ENCODE assay signal across 9 cellular contexts in the genomic region with DNA sequence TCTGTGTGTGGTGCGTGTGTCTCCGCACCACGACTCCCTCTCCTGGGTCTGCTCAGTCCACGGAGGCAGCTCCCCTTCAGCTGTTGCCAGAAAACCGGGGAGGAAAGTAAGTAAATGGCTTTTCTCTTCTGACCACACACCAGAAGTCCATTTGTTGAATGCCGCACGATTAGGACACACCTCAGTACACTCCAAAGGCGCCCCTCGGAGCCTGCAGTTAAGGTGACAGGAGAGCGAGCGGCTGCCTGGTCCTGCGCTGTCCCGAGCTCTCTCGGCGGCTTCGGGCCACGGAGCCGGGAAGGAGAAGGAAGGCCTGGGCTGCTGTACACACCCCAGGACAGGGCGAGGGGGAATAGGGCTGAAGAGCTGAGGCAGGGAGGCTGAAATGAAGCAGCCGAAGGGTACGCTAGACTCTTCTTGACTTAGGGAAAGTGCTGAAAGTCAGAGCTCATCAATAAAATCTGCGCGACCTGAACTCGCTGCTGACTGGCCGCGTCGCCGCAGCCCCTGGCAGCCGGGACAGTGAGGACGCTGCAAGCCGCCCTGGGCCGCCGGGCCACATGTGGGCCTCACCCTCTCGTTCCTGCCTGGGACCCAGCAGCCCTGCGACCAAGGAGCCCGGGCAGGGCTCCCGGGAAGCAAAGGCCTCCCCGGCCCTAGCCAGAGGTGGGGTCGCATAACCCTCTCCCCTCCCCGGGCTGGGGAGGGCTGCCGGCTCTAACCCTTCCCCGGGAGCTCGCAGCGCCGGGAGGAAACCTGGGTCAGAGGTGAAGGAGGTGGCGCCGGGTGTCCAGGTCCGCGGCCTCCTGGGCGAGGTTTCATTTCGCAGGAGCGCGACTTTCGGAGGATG. TPM values are rescaled to one million over a fixed set of nuclear protein-coding genes. Genes with fewer than 3 reads are reported as not detected.
DNase-seq lines count a peak whose midpoint lies in the region; ATAC-seq and TF ChIP-seq lines count a peak whose summit lies in the region.
"Had no signal": no experiment of that assay in that cellular context is flagged by ENCODE, and none has a peak within 500 bp of the region (broad histone marks: within the 10 kb centered on the region; RNA-seq: fewer than 3 reads in every experiment).

No MANE protein-coding gene starts in this region.

- peaks cover 44% of the 10 kb centered on the region for H3K4me1 Mint-ChIP-seq in central memory CD8-positive, alpha-beta T cell
- H3K4me1 Mint-ChIP-seq in activated T-helper 1 cell treated with anti-CD3 and anti-CD28 coated beads, Interleukin-12 subunit alpha, Interleukin-12 subunit beta, Interleukin-2, Interleukin-4 antibody, amounts not matched to agents 30 ng/mL and 10 ng/mL and 1 ng/mL, durations not matched to agents 14 hours and 24 hours and 36 hours (ENCODE audit: low read depth) = peaks cover 37% of the 10 kb centered on the region

- peak overlapping the region; percentile 52; the same call in 1 of the 2 replicates for H3K4me2 ChIP-seq in IMR-90 (ENCODE audit: low read depth, low read length)

- H4K20me1 ChIP-seq in IMR-90 (ENCODE audit: insufficient read depth, low read length) = peaks cover 15% of the 10 kb centered on the region

- no peak for TF ChIP-seq POLR2A in IMR-90 (IDR thresholded peaks at IDR 0.05; ENCODE audit: low read depth, low read length)

- no peak overlapping the region for H2BK15ac ChIP-seq in IMR-90 (ENCODE audit: low read depth, low read length)

- no peak overlapping the region for H2AK5ac ChIP-seq in IMR-90 (ENCODE audit: low read depth, low read length)

- H3K27ac Mint-ChIP-seq in central memory CD8-positive, alpha-beta T cell (ENCODE audit: low read depth) = no peak overlapping the region
- no peak overlapping the region for H3K27ac Mint-ChIP-seq in activated T-helper 1 cell treated with anti-CD3 and anti-CD28 coated beads, Interleukin-12 subunit alpha, Interleukin-12 subunit beta, Interleukin-2, Interleukin-4 antibody, amounts not matched to agents 30 ng/mL and 10 ng/mL and 1 ng/mL, durations not matched to agents 14 hours and 24 hours and 36 hours

- no peak overlapping the region for H4K8ac ChIP-seq in IMR-90 (ENCODE audit: low read depth in 2 of 2, low read length in 2 of 2)

- H3K23ac ChIP-seq in IMR-90 (ENCODE audit: low read depth, low read length) = no peak overlapping the region

- WGBS in IMR-90 (ENCODE audit: extremely low coverage in 2 of 2, insufficient read length in 1 of 2), 2 experiments = 16% methylated on average over 6 of the region's 54 CpGs; no CpG with 5 or more reads in 1 of the 2 experiments

- H2BK20ac ChIP-seq in IMR-90 (ENCODE audit: low read depth, low read length) = no peak overlapping the region

- H3K36me3 ChIP-seq in BE2C = no peaks in the 10 kb centered on the region
- H3K36me3 ChIP-seq in IMR-90 (ENCODE audit: control insufficient read depth, insufficient read depth, low read length) = no peaks in the 10 kb centered on the region
- no peaks in the 10 kb centered on the region for H3K36me3 ChIP-seq in mucosa of descending colon (ENCODE audit: low read depth)

- ATAC-seq in IMR-90 (ENCODE audit: low read depth) (no peak), mucosa of descending colon (peak; percentile 16), GM18858 (IDR thresholded peaks at IDR 0.05; ENCODE audit: unreplicated experiment) (no peak)
- no peak for ATAC-seq in central memory CD8-positive, alpha-beta T cell (replicated peaks; ENCODE audit: extremely low read depth, poor library complexity, severe bottlenecking)
- ATAC-seq: HCT116 had no signal

- peaks cover 9% of the 10 kb centered on the region for H3K36me3 Mint-ChIP-seq in central memory CD8-positive, alpha-beta T cell (ENCODE audit: insufficient read depth)
- peaks cover 9% of the 10 kb centered on the region for H3K36me3 Mint-ChIP-seq in activated T-helper 1 cell treated with anti-CD3 and anti-CD28 coated beads, Interleukin-12 subunit alpha, Interleukin-12 subunit beta, Interleukin-2, Interleukin-4 antibody, amounts not matched to agents 30 ng/mL and 10 ng/mL and 1 ng/mL, durations not matched to agents 14 hours and 24 hours and 36 hours (ENCODE audit: low read depth)

- no peak overlapping the region for H2BK120ac ChIP-seq in IMR-90 (ENCODE audit: low read depth, low read length)

- DNase-seq in BE2C (no peak), IMR-90 (no peak), mucosa of descending colon (no peak), NCI-H2029 treated with DMSO at 0.1 percent for 48 hours (lab: John Stamatoyannopoulos, UW) (no peak), NCI-H1436 treated with DMSO at 0.1 percent for 48 hours (lab: John Stamatoyannopoulos, UW) (no peak)
- DNase-seq in central memory CD8-positive, alpha-beta T cell (ENCODE audit: low spot score in 2 of 2) = no peak
- DNase-seq in activated T-helper 1 cell treated with anti-CD3 and anti-CD28 coated beads, Interleukin-12 subunit alpha, Interleukin-12 subunit beta, Interleukin-2, Interleukin-4 antibody, amounts not matched to agents 30 ng/mL and 10 ng/mL and 1 ng/mL, durations not matched to agents 14 hours and 24 hours and 36 hours (ENCODE audit: low spot score) = no peak

- no peaks in the 10 kb centered on the region for H3K9me1 ChIP-seq in IMR-90 (ENCODE audit: insufficient read depth, low read length)

- H3K4me3 ChIP-seq in BE2C (ENCODE audit: low read depth, low read length) (peak overlapping the region; percentile 34), IMR-90 (ENCODE audit: insufficient read depth, low read depth, low read length) (0 out of 2 replicates have a peak overlapping the region, but pooled peaks have one; percentile 7), mucosa of descending colon (no peak overlapping the region)

- H4K5ac ChIP-seq in IMR-90 (ENCODE audit: low read depth, low read length) = no peak overlapping the region

- no peak overlapping the region for H3K56ac ChIP-seq in IMR-90 (ENCODE audit: extremely low read depth, insufficient read depth, low read length)

- H3K27ac ChIP-seq in IMR-90 (ENCODE audit: insufficient read depth, low read length) = no peak overlapping the region

- H3K4me3 Mint-ChIP-seq in central memory CD8-positive, alpha-beta T cell = peak overlapping the region; percentile 73
- no peak overlapping the region for H3K4me3 Mint-ChIP-seq in activated T-helper 1 cell treated with anti-CD3 and anti-CD28 coated beads, Interleukin-12 subunit alpha, Interleukin-12 subunit beta, Interleukin-2, Interleukin-4 antibody, amounts not matched to agents 30 ng/mL and 10 ng/mL and 1 ng/mL, durations not matched to agents 14 hours and 24 hours and 36 hours

- in situ Hi-C loops in IMR-90 (cut with MboI; ENCODE audit: low sequenced_read_pairs) = no loop called here

- H2AFZ ChIP-seq in IMR-90 (replicated peaks; ENCODE audit: low read length, poor library complexity) = peak overlapping the region; percentile 43

- POLR2A ChIA-PET in IMR-90 (lab: Charles Lee; ENCODE audit: unreplicated experiment) = no interaction called here

- H3K79me1 ChIP-seq in IMR-90 (ENCODE audit: low read depth in 1 of 2, low read length in 2 of 2) = no peaks in the 10 kb centered on the region

- H3K18ac ChIP-seq in IMR-90 (ENCODE audit: low read depth, low read length) = no peak overlapping the region

- H3K9me3 ChIP-seq in BE2C (no peaks in the 10 kb centered on the region), IMR-90 (ENCODE audit: control insufficient read depth, insufficient read depth, low read length) (peaks cover 4% of the 10 kb centered on the region; the same call in 1 of the 2 replicates), mucosa of descending colon (no peaks in the 10 kb centered on the region)

- H3K9ac ChIP-seq in IMR-90 (ENCODE audit: low read depth, low read length) = no peak overlapping the region

- peaks cover 78% of the 10 kb centered on the region for H3K27me3 Mint-ChIP-seq in central memory CD8-positive, alpha-beta T cell
- peaks cover 76% of the 10 kb centered on the region for H3K27me3 Mint-ChIP-seq in activated T-helper 1 cell treated with anti-CD3 and anti-CD28 coated beads, Interleukin-12 subunit alpha, Interleukin-12 subunit beta, Interleukin-2, Interleukin-4 antibody, amounts not matched to agents 30 ng/mL and 10 ng/mL and 1 ng/mL, durations not matched to agents 14 hours and 24 hours and 36 hours (ENCODE audit: insufficient read depth)

- no peaks in the 10 kb centered on the region for H3K9me3 Mint-ChIP-seq in central memory CD8-positive, alpha-beta T cell
- no peaks in the 10 kb centered on the region for H3K9me3 Mint-ChIP-seq in activated T-helper 1 cell treated with anti-CD3 and anti-CD28 coated beads, Interleukin-12 subunit alpha, Interleukin-12 subunit beta, Interleukin-2, Interleukin-4 antibody, amounts not matched to agents 30 ng/mL and 10 ng/mL and 1 ng/mL, durations not matched to agents 14 hours and 24 hours and 36 hours

- no peak overlapping the region for H3K4ac ChIP-seq in IMR-90 (ENCODE audit: low read depth, low read length)

- no peak for TF ChIP-seq RAD21 in IMR-90 (IDR thresholded peaks at IDR 0.05; ENCODE audit: low read length)

- BruUV-seq in IMR-90 (replicated peaks; lab: Mats Ljungman, UMichigan) = no TSS peak

- no peak overlapping the region for H2BK5ac ChIP-seq in IMR-90 (ENCODE audit: low read depth, low read length, poor library complexity, severe bottlenecking)

- H3K27me3 ChIP-seq in BE2C = peaks cover 98% of the 10 kb centered on the region
- H3K27me3 ChIP-seq in IMR-90 (ENCODE audit: control insufficient read depth, insufficient read depth, low read length) = peaks cover 99% of the 10 kb centered on the region

- no peak overlapping the region for H4K91ac ChIP-seq in IMR-90 (ENCODE audit: insufficient read depth, low read depth, low read length)

- CTCF ChIA-PET in IMR-90 (lab: Yijun Ruan, JAX) = interaction anchor here (0.7 kb wide), 1 partner anchor 415 kb away, joined by 4 read pairs; no protein-coding TSS in a partner anchor

- H3K4me1 ChIP-seq in BE2C (no peaks in the 10 kb centered on the region), IMR-90 (ENCODE audit: control insufficient read depth, insufficient read depth, low read length) (no peaks in the 10 kb centered on the region; the same call in 1 of the 2 replicates), mucosa of descending colon (ENCODE audit: low read depth) (peaks cover 59% of the 10 kb centered on the region)

- dilution Hi-C loops in IMR-90 (cut with HindIII; ENCODE audit: low sequenced_read_pairs, unreplicated experiment) = no loop called here

- TF ChIP-seq CTCF in BE2C (IDR thresholded peaks at IDR 0.05; ENCODE audit: low read depth, low read length) (no peak), IMR-90 (conservative IDR thresholded peaks at IDR 0.05; ENCODE audit: low read depth, low read length) (no peak), mucosa of descending colon (IDR thresholded peaks at IDR 0.05) (no peak)

- intact Hi-C loops in IMR-90 (cut with micrococcal nuclease) = no loop called here
- intact Hi-C loops in mucosa of descending colon (cut with DNase I, micrococcal nuclease) = no loop called here
- intact Hi-C loops in activated T-helper 1 cell treated with anti-CD3 and anti-CD28 coated beads, Interleukin-12 subunit alpha, Interleukin-12 subunit beta, Interleukin-2, Interleukin-4 antibody, amounts not matched to agents 30 ng/mL and 10 ng/mL and 1 ng/mL, durations not matched to agents 14 hours and 24 hours and 36 hours (cut with micrococcal nuclease) = loop anchor here (1.0 to 2.0 kb wide), 2 partner anchors 12 to 624 kb away; no protein-coding TSS in a partner anchor

- no peak overlapping the region for H3K14ac ChIP-seq in IMR-90 (replicated peaks; ENCODE audit: low read depth, low read length)

- H2AK9ac ChIP-seq in IMR-90 (replicated peaks; ENCODE audit: low read depth, low read length, poor library complexity) = no peak overlapping the region

RNA-seq across cellular contexts. Expression of a gene that starts 1.5 kb away (rescaled TPM):
- not detected for polyA plus RNA-seq in BE2C (2012; ENCODE audit: insufficient read depth, insufficient read length, low read depth)
- total RNA-seq in IMR-90 (2012; rRNA removed) (not detected in 2 replicates), mucosa of descending colon (1 to 10 TPM in 1 of 3 donors, under 1 TPM in 2; 0.09 to 1.1 (median 0.63) TPM)
- not detected in 2 replicates for polyA plus RNA-seq in IMR-90 (2012; rRNA removed)
- not detected in 2 replicates for polyA plus RNA-seq in IMR-90 (2012; cell fraction: cytosol; rRNA removed)
- not detected in 2 replicates for polyA plus RNA-seq in IMR-90 (2012; cell fraction: nucleus; rRNA removed; ENCODE audit: low replicate concordance)
- total RNA-seq in activated T-helper 1 cell treated with anti-CD3 and anti-CD28 coated beads, Interleukin-12 subunit alpha, Interleukin-12 subunit beta, Interleukin-2, Interleukin-4 antibody, amounts not matched to agents 30 ng/mL and 10 ng/mL and 1 ng/mL, durations not matched to agents 14 hours and 24 hours and 36 hours = not detected in 2 replicates
